In genomic region chr13:112202266-112202665, GRCh38 we compare ENCODE assay signal across 28 cellular contexts.
"Had no signal": no experiment of that assay in that cellular context is flagged by ENCODE, and none has a peak within 500 bp of the region (broad histone marks: within the 10 kb centered on the region; RNA-seq: fewer than 3 reads in every experiment).

No MANE protein-coding gene starts in this region.

- DNase-seq: heart right ventricle; kidney; left colon; left lung; lower lobe of right lung; mammary epithelial cell; mesenchymal stem cell; naive B cell; natural killer cell; nephron progenitor cell; ovary; right lobe of liver; stimulated activated CD4-positive, alpha-beta T cell treated with anti-CD3 and anti-CD28 coated beads, Interleukin-1b, Interleukin-23, amount 100 ng/mL, for 48 hours; stimulated activated CD4-positive, alpha-beta T cell treated with anti-CD3 and anti-CD28 coated beads, Interleukin-2, amount 100 ng/mL, for 48 hours; stimulated activated CD4-positive, alpha-beta T cell treated with anti-CD3 and anti-CD28 coated beads, Interleukin-4, amount 100 ng/mL, for 4 hours; stimulated activated CD8-positive, alpha-beta memory T cell treated with anti-CD3 and anti-CD28 coated beads, Interleukin-4, amount 100 ng/mL, for 48 hours; stimulated activated naive CD4-positive, alpha-beta T cell treated with Interleukin-2 at 50 U/mL for 16 hours; stimulated activated naive CD8-positive, alpha-beta T cell treated with anti-CD3 and anti-CD28 coated beads, Interleukin-15, amount 100 ng/mL, for 72 hours; substantia nigra had no signal

- H3K27ac Mint-ChIP-seq: mesothelial cell of epicardium; naive B cell; natural killer cell; nephron progenitor cell; progenitor cell of endocrine pancreas; stimulated activated memory B cell treated with anti-CD40 and anti-IgM and Interleukin-4, amounts not matched to agents 10 μg/mL and 1 μg/mL and 100 μg/mL, for 72 hours; stimulated activated naive CD8-positive, alpha-beta T cell treated with anti-CD3 and anti-CD28 coated beads, Interleukin-15, amount 100 ng/mL, for 72 hours; type B pancreatic cell had no signal

- ATAC-seq: heart right ventricle; left colon; left lung; lower lobe of right lung; natural killer cell; right lobe of liver; stimulated activated memory B cell treated with anti-CD40 and anti-IgM and Interleukin-4, amounts not matched to agents 10 μg/mL and 1 μg/mL and 100 μg/mL, for 72 hours; stimulated activated naive CD8-positive, alpha-beta T cell treated with anti-CD3 and anti-CD28 coated beads, Interleukin-15, amount 100 ng/mL, for 72 hours had no signal

- H3K4me3 ChIP-seq: heart right ventricle, hepatocyte, left lung, lower lobe of right lung, ovary, right atrium auricular region, right lobe of liver, smooth muscle cell, tibial nerve had no signal

- H3K4me3 Mint-ChIP-seq: mesothelial cell of epicardium; naive B cell; natural killer cell; nephron progenitor cell; stimulated activated memory B cell treated with anti-CD40 and anti-IgM and Interleukin-4, amounts not matched to agents 10 μg/mL and 1 μg/mL and 100 μg/mL, for 72 hours; stimulated activated naive CD8-positive, alpha-beta T cell treated with anti-CD3 and anti-CD28 coated beads, Interleukin-15, amount 100 ng/mL, for 72 hours; type B pancreatic cell had no signal

- H3K36me3 Mint-ChIP-seq: mesothelial cell of epicardium; naive B cell; natural killer cell; stimulated activated memory B cell treated with anti-CD40 and anti-IgM and Interleukin-4, amounts not matched to agents 10 μg/mL and 1 μg/mL and 100 μg/mL, for 72 hours; type B pancreatic cell had no signal

- H3K27me3 ChIP-seq: ovary, right lobe of liver had no signal

- H3K9me3 ChIP-seq: heart right ventricle, left lung, lower lobe of right lung, neutrophil, ovary, right atrium auricular region had no signal

- H3K27ac ChIP-seq: heart right ventricle, hepatocyte, left lung, lower lobe of right lung, neutrophil, ovary, right atrium auricular region, right lobe of liver, tibial nerve had no signal

- H3K9me3 Mint-ChIP-seq: mesothelial cell of epicardium; natural killer cell; nephron progenitor cell; stimulated activated memory B cell treated with anti-CD40 and anti-IgM and Interleukin-4, amounts not matched to agents 10 μg/mL and 1 μg/mL and 100 μg/mL, for 72 hours; stimulated activated naive CD8-positive, alpha-beta T cell treated with anti-CD3 and anti-CD28 coated beads, Interleukin-15, amount 100 ng/mL, for 72 hours; type B pancreatic cell had no signal

- H3K36me3 ChIP-seq: heart right ventricle, left lung, lower lobe of right lung, neutrophil, ovary, right atrium auricular region, right lobe of liver, tibial nerve had no signal

- FAIRE-seq: kidney had no signal

- H3K4me1 ChIP-seq: right atrium auricular region, right lobe of liver had no signal

- H3K4me1 Mint-ChIP-seq: mesothelial cell of epicardium; natural killer cell; stimulated activated memory B cell treated with anti-CD40 and anti-IgM and Interleukin-4, amounts not matched to agents 10 μg/mL and 1 μg/mL and 100 μg/mL, for 72 hours had no signal
